14 cellular contexts compared by ENCODE assay signal in genomic region chr22:39359659-39360195, GRCh38. TPM values are rescaled to one million over a fixed set of nuclear protein-coding genes. Genes with fewer than 3 reads are reported as not detected.
"Had no signal": no experiment of that assay in that cellular context is flagged by ENCODE, and none has a peak within 500 bp of the region (broad histone marks: within the 10 kb centered on the region; RNA-seq: fewer than 3 reads in every experiment).

No MANE protein-coding gene starts in this region.

- H3K9me3 Mint-ChIP-seq: activated naive CD4-positive, alpha-beta T cell treated with anti-CD3 and anti-CD28 coated beads, Interleukin-2, amount 50 U/mL, for 24 hours; activated T-helper 2 cell treated with anti-CD3 and anti-CD28 coated beads, Interferon-gamma antibody, Interleukin-2, Interleukin-4, amounts not matched to agents 10 μg/mL and 5 μg/mL and 100 μg/mL, durations not matched to agents 14 hours and 24 hours and 36 hours; nephron had no signal

- H3K36me3 ChIP-seq: adrenal gland, ovary, uterus had no signal

- H3K4me3 ChIP-seq: adrenal gland, coronary artery, ovary, stomach, uterus had no signal

- H3K4me1 Mint-ChIP-seq: activated naive CD4-positive, alpha-beta T cell treated with anti-CD3 and anti-CD28 coated beads, Interleukin-2, amount 50 U/mL, for 24 hours had no signal

- H3K27me3 Mint-ChIP-seq: activated naive CD4-positive, alpha-beta T cell treated with anti-CD3 and anti-CD28 coated beads, Interleukin-2, amount 50 U/mL, for 24 hours had no signal

- H3K4me3 Mint-ChIP-seq: activated naive CD4-positive, alpha-beta T cell treated with anti-CD3 and anti-CD28 coated beads, Interleukin-2, amount 50 U/mL, for 24 hours; immature natural killer cell; nephron had no signal

- H3K36me3 Mint-ChIP-seq: activated naive CD4-positive, alpha-beta T cell treated with anti-CD3 and anti-CD28 coated beads, Interleukin-2, amount 50 U/mL, for 24 hours; immature natural killer cell had no signal

- H3K9me3 ChIP-seq: adrenal gland, ovary, stomach, uterus had no signal

- H3K27me3 ChIP-seq: adrenal gland, ovary, stomach, uterus had no signal

- H3K27ac ChIP-seq: adrenal gland, coronary artery, ovary, stomach, uterus had no signal

- DNase-seq: activated CD4-positive, alpha-beta T cell treated with anti-CD3 and anti-CD28 coated beads for 1 hour; activated CD4-positive, alpha-beta T cell treated with anti-CD3 and anti-CD28 coated beads, Interleukin-2, amount 50 U/mL, for 4 hours; adrenal gland; effector CD4-positive, alpha-beta T cell; foreskin melanocyte; head of caudate nucleus; immature natural killer cell; ovary; stomach; uterus had no signal

- H3K27ac Mint-ChIP-seq: activated naive CD4-positive, alpha-beta T cell treated with anti-CD3 and anti-CD28 coated beads, Interleukin-2, amount 50 U/mL, for 24 hours; activated T-helper 2 cell treated with anti-CD3 and anti-CD28 coated beads, Interferon-gamma antibody, Interleukin-2, Interleukin-4, amounts not matched to agents 10 μg/mL and 5 μg/mL and 100 μg/mL, durations not matched to agents 14 hours and 24 hours and 36 hours; immature natural killer cell had no signal

RNA-seq across cellular contexts. Expression of gene SYNGR1, which starts 9.9 kb away (rescaled TPM):
- total RNA-seq: activated T-helper 2 cell treated with anti-CD3 and anti-CD28 coated beads, Interferon-gamma antibody, Interleukin-2, Interleukin-4, amounts not matched to agents 10 μg/mL and 5 μg/mL and 100 μg/mL, durations not matched to agents 14 hours and 24 hours and 36 hours had no signal
